1 cellular context compared by ENCODE assay signal in the genomic region with DNA sequence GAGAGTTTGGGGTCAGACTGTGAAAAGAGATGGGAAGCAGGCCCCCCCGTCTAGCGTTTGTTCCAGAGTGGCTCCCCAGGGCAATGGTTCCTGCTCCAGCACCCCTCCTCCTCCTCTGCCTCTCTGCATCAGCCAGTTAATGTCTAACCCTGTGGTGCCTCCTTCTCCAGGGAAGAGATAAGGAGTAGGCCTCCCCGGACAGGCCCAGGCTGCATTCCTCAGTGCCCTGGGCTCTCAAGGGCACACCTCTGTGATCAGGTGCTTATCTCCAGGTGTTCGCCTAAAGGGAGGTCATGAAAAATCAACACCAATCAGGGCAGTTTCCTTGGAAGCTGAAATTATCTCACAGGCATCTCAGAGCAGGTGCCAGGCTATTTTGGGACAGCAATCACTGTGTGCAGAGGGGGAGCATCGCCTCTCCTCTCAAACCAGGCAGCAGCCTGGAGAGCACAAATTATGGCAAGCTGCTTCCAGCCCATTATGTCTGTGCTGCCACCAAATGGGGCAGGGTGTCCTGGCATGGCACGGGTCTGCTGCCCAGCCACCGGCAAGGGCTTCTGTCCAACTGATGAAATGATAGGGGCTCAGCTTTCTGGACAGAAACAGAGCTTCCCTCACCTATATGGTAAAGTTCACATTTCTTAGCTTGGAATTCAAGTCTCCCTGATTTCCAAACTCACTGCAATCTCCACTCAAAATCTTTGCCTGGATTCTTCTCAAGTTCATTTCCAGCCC.
TF ChIP-seq lines count a peak whose summit lies in the region.

No MANE protein-coding gene starts in this region.

TF ChIP-seq in HEK293, 187 proteins besides CTCF, POLR2A, EP300 and RAD21 (continued from another document):
- TF ChIP-seq, protein P1, sequence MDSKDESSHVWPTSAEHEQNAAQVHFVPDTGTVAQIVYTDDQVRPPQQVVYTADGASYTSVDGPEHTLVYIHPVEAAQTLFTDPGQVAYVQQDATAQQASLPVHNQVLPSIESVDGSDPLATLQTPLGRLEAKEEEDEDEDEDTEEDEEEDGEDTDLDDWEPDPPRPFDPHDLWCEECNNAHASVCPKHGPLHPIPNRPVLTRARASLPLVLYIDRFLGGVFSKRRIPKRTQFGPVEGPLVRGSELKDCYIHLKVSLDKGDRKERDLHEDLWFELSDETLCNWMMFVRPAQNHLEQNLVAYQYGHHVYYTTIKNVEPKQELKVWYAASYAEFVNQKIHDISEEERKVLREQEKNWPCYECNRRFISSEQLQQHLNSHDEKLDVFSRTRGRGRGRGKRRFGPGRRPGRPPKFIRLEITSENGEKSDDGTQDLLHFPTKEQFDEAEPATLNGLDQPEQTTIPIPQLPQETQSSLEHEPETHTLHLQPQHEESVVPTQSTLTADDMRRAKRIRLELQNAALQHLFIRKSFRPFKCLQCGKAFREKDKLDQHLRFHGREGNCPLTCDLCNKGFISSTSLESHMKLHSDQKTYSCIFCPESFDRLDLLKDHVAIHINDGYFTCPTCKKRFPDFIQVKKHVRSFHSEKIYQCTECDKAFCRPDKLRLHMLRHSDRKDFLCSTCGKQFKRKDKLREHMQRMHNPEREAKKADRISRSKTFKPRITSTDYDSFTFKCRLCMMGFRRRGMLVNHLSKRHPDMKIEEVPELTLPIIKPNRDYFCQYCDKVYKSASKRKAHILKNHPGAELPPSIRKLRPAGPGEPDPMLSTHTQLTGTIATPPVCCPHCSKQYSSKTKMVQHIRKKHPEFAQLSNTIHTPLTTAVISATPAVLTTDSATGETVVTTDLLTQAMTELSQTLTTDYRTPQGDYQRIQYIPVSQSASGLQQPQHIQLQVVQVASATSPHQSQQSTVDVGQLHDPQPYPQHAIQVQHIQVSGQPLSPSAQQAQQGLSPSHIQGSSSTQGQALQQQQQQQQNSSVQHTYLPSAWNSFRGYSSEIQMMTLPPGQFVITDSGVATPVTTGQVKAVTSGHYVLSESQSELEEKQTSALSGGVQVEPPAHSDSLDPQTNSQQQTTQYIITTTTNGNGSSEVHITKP (tag by site-specific recombination; IDR thresholded peaks at IDR 0.05) = peak; percentile 41; the same call in 1 of the 2 replicates
